1 cellular context compared by ENCODE assay signal in the genomic region with DNA sequence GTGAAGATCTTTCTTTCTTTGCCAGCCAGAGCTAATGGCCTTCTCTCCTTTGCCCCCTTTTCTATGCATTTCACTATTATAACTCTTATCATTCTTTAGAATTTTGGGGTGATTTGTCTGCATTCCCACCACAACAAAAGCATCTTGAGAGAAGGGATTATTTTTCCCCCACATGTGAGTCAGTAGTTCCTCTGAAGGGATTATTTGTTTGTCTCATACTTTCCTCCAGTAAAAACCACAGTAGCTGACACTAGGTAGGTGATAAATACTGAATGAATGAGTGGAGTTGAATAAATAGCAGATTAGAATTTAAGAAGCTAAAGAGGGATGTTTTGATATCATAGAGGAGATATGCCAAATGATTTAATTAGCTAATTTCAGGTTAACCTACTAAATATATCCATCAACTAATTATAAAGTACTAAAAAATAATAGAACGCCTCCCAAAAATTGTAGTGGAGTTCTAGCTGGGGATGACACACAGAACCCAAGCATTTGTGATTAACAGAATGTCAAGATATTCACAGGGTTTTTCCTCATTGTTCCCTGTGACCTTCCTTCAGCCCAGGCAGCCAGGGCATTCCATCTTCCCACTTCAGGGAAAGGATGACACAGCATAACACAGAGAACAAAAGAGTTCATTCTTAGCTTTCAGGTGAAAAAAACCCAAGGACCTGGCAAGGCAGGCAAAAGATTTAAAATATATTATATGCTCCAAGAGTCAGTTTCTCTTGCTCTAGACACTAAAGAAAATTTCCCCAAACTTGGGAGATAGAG.
TF ChIP-seq lines count a peak whose summit lies in the region.

No MANE protein-coding gene starts in this region.

TF ChIP-seq in IMR-90, 13 proteins besides CTCF, POLR2A, EP300 and RAD21:
- no peak for TF ChIP-seq CEBPB (IDR thresholded peaks at IDR 0.05; ENCODE audit: low read depth, low read length)
- peak; percentile 73 for TF ChIP-seq NFE2L2 (IDR thresholded peaks at IDR 0.05; ENCODE audit: low read depth, low read length)
- no peak for TF ChIP-seq MXI1 (IDR thresholded peaks at IDR 0.05; ENCODE audit: borderline replicate concordance, low read depth, low read length)
- TF ChIP-seq FOS (IDR thresholded peaks at IDR 0.05; ENCODE audit: low read depth, low read length), result no peak
- TF ChIP-seq, protein P1, sequence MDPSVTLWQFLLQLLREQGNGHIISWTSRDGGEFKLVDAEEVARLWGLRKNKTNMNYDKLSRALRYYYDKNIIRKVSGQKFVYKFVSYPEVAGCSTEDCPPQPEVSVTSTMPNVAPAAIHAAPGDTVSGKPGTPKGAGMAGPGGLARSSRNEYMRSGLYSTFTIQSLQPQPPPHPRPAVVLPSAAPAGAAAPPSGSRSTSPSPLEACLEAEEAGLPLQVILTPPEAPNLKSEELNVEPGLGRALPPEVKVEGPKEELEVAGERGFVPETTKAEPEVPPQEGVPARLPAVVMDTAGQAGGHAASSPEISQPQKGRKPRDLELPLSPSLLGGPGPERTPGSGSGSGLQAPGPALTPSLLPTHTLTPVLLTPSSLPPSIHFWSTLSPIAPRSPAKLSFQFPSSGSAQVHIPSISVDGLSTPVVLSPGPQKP (IDR thresholded peaks at IDR 0.05; ENCODE audit: borderline replicate concordance, low read depth, low read length), result no peak
- TF ChIP-seq, protein P2, sequence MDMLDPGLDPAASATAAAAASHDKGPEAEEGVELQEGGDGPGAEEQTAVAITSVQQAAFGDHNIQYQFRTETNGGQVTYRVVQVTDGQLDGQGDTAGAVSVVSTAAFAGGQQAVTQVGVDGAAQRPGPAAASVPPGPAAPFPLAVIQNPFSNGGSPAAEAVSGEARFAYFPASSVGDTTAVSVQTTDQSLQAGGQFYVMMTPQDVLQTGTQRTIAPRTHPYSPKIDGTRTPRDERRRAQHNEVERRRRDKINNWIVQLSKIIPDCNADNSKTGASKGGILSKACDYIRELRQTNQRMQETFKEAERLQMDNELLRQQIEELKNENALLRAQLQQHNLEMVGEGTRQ (IDR thresholded peaks at IDR 0.05; ENCODE audit: low read depth, low read length), result no peak
- TF ChIP-seq MAFK (IDR thresholded peaks at IDR 0.05; ENCODE audit: low read depth, low read length), result peak; percentile 29
